1 cellular context compared by ENCODE assay signal in genomic region chr13:27620377-27621115, GRCh38.
TF ChIP-seq lines count a peak whose summit lies in the region.

Gene LNX2, minus strand, starts transcription at chr13:27620529. Its CDS starts 38,826 bp downstream, at chr13:27581703.

TF ChIP-seq in WTC11, 78 proteins besides CTCF, POLR2A, EP300 and RAD21 (continued from another document):
- TF ChIP-seq, protein P1, sequence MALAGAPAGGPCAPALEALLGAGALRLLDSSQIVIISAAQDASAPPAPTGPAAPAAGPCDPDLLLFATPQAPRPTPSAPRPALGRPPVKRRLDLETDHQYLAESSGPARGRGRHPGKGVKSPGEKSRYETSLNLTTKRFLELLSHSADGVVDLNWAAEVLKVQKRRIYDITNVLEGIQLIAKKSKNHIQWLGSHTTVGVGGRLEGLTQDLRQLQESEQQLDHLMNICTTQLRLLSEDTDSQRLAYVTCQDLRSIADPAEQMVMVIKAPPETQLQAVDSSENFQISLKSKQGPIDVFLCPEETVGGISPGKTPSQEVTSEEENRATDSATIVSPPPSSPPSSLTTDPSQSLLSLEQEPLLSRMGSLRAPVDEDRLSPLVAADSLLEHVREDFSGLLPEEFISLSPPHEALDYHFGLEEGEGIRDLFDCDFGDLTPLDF (CRISPR knock-in tag; IDR thresholded peaks at IDR 0.05) = no peak
- TF ChIP-seq, protein P2, sequence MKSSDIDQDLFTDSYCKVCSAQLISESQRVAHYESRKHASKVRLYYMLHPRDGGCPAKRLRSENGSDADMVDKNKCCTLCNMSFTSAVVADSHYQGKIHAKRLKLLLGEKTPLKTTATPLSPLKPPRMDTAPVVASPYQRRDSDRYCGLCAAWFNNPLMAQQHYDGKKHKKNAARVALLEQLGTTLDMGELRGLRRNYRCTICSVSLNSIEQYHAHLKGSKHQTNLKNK (CRISPR knock-in tag; IDR thresholded peaks at IDR 0.05) = no peak
- TF ChIP-seq ZNF671 (CRISPR knock-in tag; IDR thresholded peaks at IDR 0.05) (no peak), PRDM15 (CRISPR knock-in tag; IDR thresholded peaks at IDR 0.05) (peak; percentile 96), ELF4 (CRISPR knock-in tag; IDR thresholded peaks at IDR 0.05; ENCODE audit: low read depth) (no peak; the same call in 1 of the 2 replicates), ZNF423 (CRISPR knock-in tag; IDR thresholded peaks at IDR 0.05) (no peak), TP53 (CRISPR knock-in tag; IDR thresholded peaks at IDR 0.05) (no peak), EMX1 (CRISPR knock-in tag; IDR thresholded peaks at IDR 0.05) (no peak), AR (CRISPR knock-in tag; IDR thresholded peaks at IDR 0.05) (no peak), MYBL2 (CRISPR knock-in tag; IDR thresholded peaks at IDR 0.05) (0 out of 2 replicates have a peak, but pooled peaks have one; percentile 29), PREB (CRISPR knock-in tag; IDR thresholded peaks at IDR 0.05; ENCODE audit: borderline replicate concordance) (no peak), CBFB (CRISPR knock-in tag; IDR thresholded peaks at IDR 0.05; ENCODE audit: low read depth) (no peak), ESRRA (CRISPR knock-in tag; IDR thresholded peaks at IDR 0.05; ENCODE audit: borderline replicate concordance) (0 out of 2 replicates have a peak, but pooled peaks have one; percentile 28), SP1 (CRISPR knock-in tag; conservative IDR thresholded peaks at IDR 0.05) (peak; percentile 80; the same call in 1 of the 2 replicates), ZBTB21 (CRISPR knock-in tag; IDR thresholded peaks at IDR 0.05; ENCODE audit: borderline replicate concordance) (0 out of 2 replicates have a peak, but pooled peaks have one; percentile 22), TEAD4 (CRISPR knock-in tag; IDR thresholded peaks at IDR 0.05) (no peak), NR3C1 (CRISPR knock-in tag; conservative IDR thresholded peaks at IDR 0.05; ENCODE audit: low read depth) (no peak)
- TF ChIP-seq, protein P3, sequence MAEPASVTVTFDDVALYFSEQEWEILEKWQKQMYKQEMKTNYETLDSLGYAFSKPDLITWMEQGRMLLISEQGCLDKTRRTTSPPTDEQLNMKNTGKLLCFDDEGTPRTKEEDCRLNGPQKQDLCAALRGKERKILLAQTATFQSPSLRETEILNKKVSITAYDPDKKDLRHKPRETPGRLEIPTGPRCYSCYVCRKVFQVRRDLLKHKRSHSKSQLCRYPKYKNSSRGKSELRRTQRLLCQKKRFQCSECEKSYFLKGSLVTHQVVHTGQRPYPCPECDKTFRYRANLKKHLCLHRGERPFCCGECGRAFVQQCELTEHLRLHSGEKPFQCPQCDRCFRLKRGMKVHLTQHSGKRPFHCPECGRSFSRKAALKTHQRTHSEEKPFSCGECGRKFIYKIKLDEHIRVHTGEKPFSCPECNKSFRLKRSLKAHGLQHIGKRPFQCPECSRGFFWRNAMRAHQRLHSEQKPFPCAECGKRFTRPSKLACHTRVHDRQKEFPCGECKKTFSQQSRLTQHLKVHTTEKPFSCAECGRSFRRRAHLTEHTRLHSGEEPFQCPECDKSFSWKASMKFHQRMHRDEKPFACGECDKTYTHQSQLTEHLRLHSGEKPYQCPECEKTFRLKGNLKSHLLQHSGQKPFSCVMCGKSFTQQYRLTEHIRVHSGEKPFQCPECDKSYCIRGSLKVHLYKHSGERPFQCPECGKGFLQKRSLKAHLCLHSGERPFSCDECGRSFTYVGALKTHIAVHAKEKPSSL (CRISPR knock-in tag; conservative IDR thresholded peaks at IDR 0.05) = no peak
